In the genomic region with DNA sequence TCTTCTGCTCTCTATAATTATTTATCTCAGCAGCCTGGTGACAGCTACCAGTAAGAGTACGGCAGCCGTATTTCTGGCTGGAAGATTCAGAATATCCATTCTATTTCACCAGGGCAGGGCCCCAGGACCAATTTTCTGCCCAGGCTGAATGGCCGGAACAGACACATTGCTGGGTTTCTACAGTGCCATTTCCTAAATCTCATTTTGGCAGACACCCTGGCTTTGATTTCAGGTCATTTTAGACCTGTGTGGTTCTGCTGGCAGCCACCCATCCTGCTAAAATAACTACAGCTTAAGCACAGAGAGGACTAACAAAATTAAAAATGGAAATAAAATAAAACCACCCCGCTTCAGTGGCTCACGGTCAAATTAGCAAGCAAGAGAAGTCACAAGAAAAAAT, we compare ENCODE assay signal across 22 cellular contexts.
"Had no signal": no experiment of that assay in that cellular context is flagged by ENCODE, and none has a peak within 500 bp of the region (broad histone marks: within the 10 kb centered on the region; RNA-seq: fewer than 3 reads in every experiment).

No MANE protein-coding gene starts in this region.

- ATAC-seq: foreskin keratinocyte; left lung; naive thymus-derived CD8-positive, alpha-beta T cell; stimulated activated naive CD8-positive, alpha-beta T cell treated with anti-CD3 and anti-CD28 coated beads, Interleukin-15, Interleukin-2, amounts not matched to agents 100 U/mL and 50 U/mL, for 24 hours had no signal

- H3K27me3 Mint-ChIP-seq: activated B cell treated with CpG ODN at 0.5 μM for 24 hours; activated naive CD8-positive, alpha-beta T cell; naive thymus-derived CD8-positive, alpha-beta T cell had no signal

- DNase-seq: activated B cell treated with CpG ODN at 0.5 μM for 24 hours; activated CD4-positive, alpha-beta T cell treated with anti-CD3 and anti-CD28 coated beads for 4 hours; activated CD4-positive, alpha-beta T cell treated with anti-CD3 and anti-CD28 coated beads, Interleukin-2, amount 50 U/mL, for 48 hours; activated gamma-delta T cell treated with Interleukin-2 at 50 U/mL for 16 hours; activated T-cell treated with anti-CD3 and anti-CD28 coated beads for 4 hours; effector CD8-positive, alpha-beta T cell; foreskin keratinocyte; left lung; naive thymus-derived CD8-positive, alpha-beta T cell; retina; stimulated activated CD4-positive, alpha-beta T cell treated with anti-CD3 and anti-CD28 coated beads, Interleukin-12 subunit alpha, Interleukin-12 subunit beta, amount 100 ng/mL, for 4 hours; stimulated activated CD4-positive, alpha-beta T cell treated with anti-CD3 and anti-CD28 coated beads, Interleukin-4, amount 100 ng/mL, for 4 hours; stimulated activated naive CD8-positive, alpha-beta T cell treated with anti-CD3 and anti-CD28 coated beads, Interleukin-15, Interleukin-2, amounts not matched to agents 100 U/mL and 50 U/mL, for 24 hours; T1000; tibial artery had no signal

- H3K9me3 Mint-ChIP-seq: activated B cell treated with CpG ODN at 0.5 μM for 24 hours; mesothelial cell of epicardium; naive thymus-derived CD8-positive, alpha-beta T cell; neural progenitor cell; T-helper 1 cell treated with Interleukin-12 subunit alpha and Interleukin-12 subunit beta and Interleukin-4 antibody, amounts not matched to agents 30 μg/mL and 1 μg/mL, for 36 hours had no signal

- H3K27ac Mint-ChIP-seq: activated B cell treated with CpG ODN at 0.5 μM for 24 hours; activated naive CD8-positive, alpha-beta T cell; mesothelial cell of epicardium; naive thymus-derived CD8-positive, alpha-beta T cell; neural progenitor cell; T-helper 1 cell treated with Interleukin-12 subunit alpha and Interleukin-12 subunit beta and Interleukin-4 antibody, amounts not matched to agents 30 μg/mL and 1 μg/mL, for 36 hours had no signal

- H3K4me1 Mint-ChIP-seq: activated B cell treated with CpG ODN at 0.5 μM for 24 hours; mesothelial cell of epicardium; naive thymus-derived CD8-positive, alpha-beta T cell had no signal

- H3K4me3 Mint-ChIP-seq: activated B cell treated with CpG ODN at 0.5 μM for 24 hours; activated naive CD8-positive, alpha-beta T cell; mesothelial cell of epicardium; naive thymus-derived CD8-positive, alpha-beta T cell; neural progenitor cell; T-helper 1 cell treated with Interleukin-12 subunit alpha and Interleukin-12 subunit beta and Interleukin-4 antibody, amounts not matched to agents 30 μg/mL and 1 μg/mL, for 36 hours had no signal

- H3K27ac ChIP-seq: adrenal gland, breast epithelium, foreskin keratinocyte, left lung, neural progenitor cell, tibial artery had no signal

- H3K9me3 ChIP-seq: adrenal gland, breast epithelium, left lung, tibial artery had no signal

- H3K36me3 ChIP-seq: adrenal gland, breast epithelium, neural progenitor cell had no signal

- H3K27me3 ChIP-seq: adrenal gland, breast epithelium, foreskin keratinocyte, left lung, neural progenitor cell, tibial artery had no signal

- H3K4me3 ChIP-seq: adrenal gland, breast epithelium, left lung, lung, neural progenitor cell, tibial artery had no signal

- H3K4me1 ChIP-seq: adrenal gland, breast epithelium, foreskin keratinocyte, left lung, tibial artery had no signal
